Comparison of ENCODE assay signal across 1 cellular context in genomic region chr1:209692745-209693504, GRCh38.
TF ChIP-seq lines count a peak whose summit lies in the region.

No MANE protein-coding gene starts in this region.

TF ChIP-seq in K562, 482 proteins besides CTCF, POLR2A, EP300 and RAD21 (continued from another document and continues in another):
- TF ChIP-seq CREB3L1 (IDR thresholded peaks at IDR 0.05; ENCODE audit: borderline replicate concordance, low read depth) (no peak), HOMEZ (CRISPR knock-in tag; IDR thresholded peaks at IDR 0.05) (no peak), PKNOX1 (IDR thresholded peaks at IDR 0.05) (peak; percentile 60), CEBPG (CRISPR knock-in tag; IDR thresholded peaks at IDR 0.05) (peak; percentile 52; the same call in 1 of the 2 replicates), CEBPG (tag; conservative IDR thresholded peaks at IDR 0.05 in 1 of 2, IDR thresholded peaks at IDR 0.05 in 1 of 2) (no peak), PRPF4 (IDR thresholded peaks at IDR 0.05; ENCODE audit: insufficient read depth, low read depth, low read length, poor library complexity, severe bottlenecking) (no peak), FOXK1 (CRISPR knock-in tag; IDR thresholded peaks at IDR 0.05; ENCODE audit: borderline replicate concordance) (no peak), RBFOX2 (IDR thresholded peaks at IDR 0.05; ENCODE audit: low read depth, low read length) (no peak), ATF3 (IDR thresholded peaks at IDR 0.05) (peak; percentile 37; the same call in 1 of the 2 replicates), ATF3 (CRISPR knock-in tag; conservative IDR thresholded peaks at IDR 0.05) (no peak), ZNF354B (CRISPR knock-in tag; IDR thresholded peaks at IDR 0.05) (no peak), NBN (IDR thresholded peaks at IDR 0.05; ENCODE audit: low read depth) (0 out of 2 replicates have a peak, but pooled peaks have one; percentile 31), FOXO4 (CRISPR knock-in tag; IDR thresholded peaks at IDR 0.05) (no peak), SREBF1 (IDR thresholded peaks at IDR 0.05; ENCODE audit: borderline replicate concordance, low read depth, low read length) (no peak), SMAD4 (CRISPR knock-in tag; conservative IDR thresholded peaks at IDR 0.05) (0 out of 2 replicates have a peak, but pooled peaks have one; percentile 32), THRA (IDR thresholded peaks at IDR 0.05) (no peak), HES1 (IDR thresholded peaks at IDR 0.05; ENCODE audit: low read depth) (no peak), ZNF239 (CRISPR knock-in tag; IDR thresholded peaks at IDR 0.05) (no peak), BRF2 (IDR thresholded peaks at IDR 0.05; ENCODE audit: borderline replicate concordance, insufficient read depth, insufficient read length) (no peak), ZNF253 (CRISPR knock-in tag; conservative IDR thresholded peaks at IDR 0.05) (no peak), ADNP (tag; IDR thresholded peaks at IDR 0.05) (no peak), ZNF592 (IDR thresholded peaks at IDR 0.05) (no peak), ZNF232 (CRISPR knock-in tag; IDR thresholded peaks at IDR 0.05) (no peak), ZNF655 (CRISPR knock-in tag; IDR thresholded peaks at IDR 0.05) (no peak), SFPQ (IDR thresholded peaks at IDR 0.05; ENCODE audit: low read depth, low read length) (no peak), ELK1 (CRISPR knock-in tag; IDR thresholded peaks at IDR 0.05) (no peak), GATAD2A (IDR thresholded peaks at IDR 0.05) (no peak), NR4A1 (CRISPR knock-in tag; IDR thresholded peaks at IDR 0.05) (no peak), NR4A1 (tag; IDR thresholded peaks at IDR 0.05) (no peak), RBM22 (IDR thresholded peaks at IDR 0.05; ENCODE audit: low read depth, low read length, poor library complexity, severe bottlenecking) (no peak), ZNF75A (CRISPR knock-in tag; IDR thresholded peaks at IDR 0.05) (no peak), ARID2 (IDR thresholded peaks at IDR 0.05) (peak; percentile 94), SP1 (CRISPR knock-in tag; IDR thresholded peaks at IDR 0.05) (no peak), MYC (IDR thresholded peaks at IDR 0.05; ENCODE audit: low read depth, low read length) (0 out of 2 replicates have a peak, but pooled peaks have one; percentile 32), MYC (CRISPR knock-in tag; IDR thresholded peaks at IDR 0.05; ENCODE audit: borderline replicate concordance, low read depth) (no peak), MYNN (IDR thresholded peaks at IDR 0.05) (no peak), MYNN (CRISPR knock-in tag; IDR thresholded peaks at IDR 0.05) (no peak), ZNF124 (CRISPR knock-in tag; IDR thresholded peaks at IDR 0.05) (no peak), HDAC1 (IDR thresholded peaks at IDR 0.05) (no peak), XRCC5 (IDR thresholded peaks at IDR 0.05; ENCODE audit: low read depth, low read length) (no peak), MAFK (IDR thresholded peaks at IDR 0.05; ENCODE audit: low read length) (peak; percentile 13; the same call in 1 of the 2 replicates), HMG20B (CRISPR knock-in tag; IDR thresholded peaks at IDR 0.05) (no peak), MAFF (IDR thresholded peaks at IDR 0.05; ENCODE audit: low read length) (no peak), RUNX1 (IDR thresholded peaks at IDR 0.05; ENCODE audit: low read depth) (no peak), NFIX (CRISPR knock-in tag; IDR thresholded peaks at IDR 0.05; ENCODE audit: low read depth) (no peak), MTA1 (IDR thresholded peaks at IDR 0.05; ENCODE audit: borderline replicate concordance) (no peak), POU5F1 (IDR thresholded peaks at IDR 0.05; ENCODE audit: borderline replicate concordance, low read depth, low read length, partially characterized antibody) (no peak), FOXA1 (IDR thresholded peaks at IDR 0.05; ENCODE audit: borderline replicate concordance) (no peak), SIN3B (IDR thresholded peaks at IDR 0.05; ENCODE audit: low read depth) (no peak), TCF7 (IDR thresholded peaks at IDR 0.05; ENCODE audit: borderline replicate concordance) (no peak)
